ENCODE assay signal across 25 cellular contexts in genomic region chr4:174181827-174182226, GRCh38.
"Had no signal": no experiment of that assay in that cellular context is flagged by ENCODE, and none has a peak within 500 bp of the region (broad histone marks: within the 10 kb centered on the region; RNA-seq: fewer than 3 reads in every experiment).

No MANE protein-coding gene starts in this region.

- H3K9me3 ChIP-seq: esophagus squamous epithelium, heart left ventricle, ovary, psoas muscle, thyroid gland had no signal

- H3K4me1 ChIP-seq: esophagus squamous epithelium, heart left ventricle, psoas muscle, thyroid gland had no signal

- H3K4me3 Mint-ChIP-seq: activated CD4-positive, alpha-beta T cell treated with anti-CD3 and anti-CD28 coated beads, Interleukin-2, amount 10 ng/mL, durations not matched to agents 7 days and 5 days; activated CD8-positive, alpha-beta memory T cell treated with anti-CD3 and anti-CD28 coated beads, Interleukin-2, amount 10 ng/mL, durations not matched to agents 7 days and 5 days; activated CD8-positive, alpha-beta T cell treated with anti-CD3 and anti-CD28 coated beads for 36 hours; activated naive CD4-positive, alpha-beta T cell treated with anti-CD3 and anti-CD28 coated beads, Interleukin-2, amount 50 U/mL, for 24 hours; brain; natural killer cell; stimulated activated naive CD8-positive, alpha-beta T cell treated with anti-CD3 and anti-CD28 coated beads, Interleukin-15, Interleukin-2, amounts not matched to agents 100 ng/mL and 50 ng/mL, for 24 hours had no signal

- H3K9me3 Mint-ChIP-seq: activated CD4-positive, alpha-beta T cell treated with anti-CD3 and anti-CD28 coated beads, Interleukin-2, amount 10 ng/mL, durations not matched to agents 7 days and 5 days; activated CD8-positive, alpha-beta T cell treated with anti-CD3 and anti-CD28 coated beads for 36 hours; activated naive CD4-positive, alpha-beta T cell treated with anti-CD3 and anti-CD28 coated beads, Interleukin-2, amount 50 U/mL, for 24 hours; brain; stimulated activated naive CD8-positive, alpha-beta T cell treated with anti-CD3 and anti-CD28 coated beads, Interleukin-15, Interleukin-2, amounts not matched to agents 100 ng/mL and 50 ng/mL, for 24 hours had no signal

- H3K4me3 ChIP-seq: esophagus squamous epithelium, heart left ventricle, ovary, psoas muscle, thyroid gland had no signal

- H3K4me1 Mint-ChIP-seq: activated CD4-positive, alpha-beta T cell treated with anti-CD3 and anti-CD28 coated beads, Interleukin-2, amount 10 ng/mL, durations not matched to agents 7 days and 5 days; activated CD8-positive, alpha-beta memory T cell treated with anti-CD3 and anti-CD28 coated beads, Interleukin-2, amount 10 ng/mL, durations not matched to agents 7 days and 5 days; activated naive CD4-positive, alpha-beta T cell treated with anti-CD3 and anti-CD28 coated beads, Interleukin-2, amount 50 U/mL, for 24 hours; brain; natural killer cell had no signal

- H3K36me3 Mint-ChIP-seq: activated CD8-positive, alpha-beta memory T cell treated with anti-CD3 and anti-CD28 coated beads, Interleukin-2, amount 10 ng/mL, durations not matched to agents 7 days and 5 days; activated naive CD4-positive, alpha-beta T cell treated with anti-CD3 and anti-CD28 coated beads, Interleukin-2, amount 50 U/mL, for 24 hours; brain; natural killer cell had no signal

- H3K27me3 ChIP-seq: heart left ventricle, ovary, thyroid gland had no signal

- ATAC-seq: activated CD8-positive, alpha-beta memory T cell treated with anti-CD3 and anti-CD28 coated beads, Interleukin-2, amount 10 ng/mL, durations not matched to agents 7 days and 5 days; activated CD8-positive, alpha-beta T cell treated with anti-CD3 and anti-CD28 coated beads for 36 hours; heart left ventricle; left cardiac atrium; natural killer cell; psoas muscle; right cardiac atrium had no signal

- H3K27ac Mint-ChIP-seq: activated CD4-positive, alpha-beta T cell treated with anti-CD3 and anti-CD28 coated beads, Interleukin-2, amount 10 ng/mL, durations not matched to agents 7 days and 5 days; activated CD8-positive, alpha-beta memory T cell treated with anti-CD3 and anti-CD28 coated beads, Interleukin-2, amount 10 ng/mL, durations not matched to agents 7 days and 5 days; activated CD8-positive, alpha-beta T cell treated with anti-CD3 and anti-CD28 coated beads for 36 hours; activated naive CD4-positive, alpha-beta T cell treated with anti-CD3 and anti-CD28 coated beads, Interleukin-2, amount 50 U/mL, for 24 hours; brain; natural killer cell; stimulated activated naive CD8-positive, alpha-beta T cell treated with anti-CD3 and anti-CD28 coated beads, Interleukin-15, Interleukin-2, amounts not matched to agents 100 ng/mL and 50 ng/mL, for 24 hours had no signal

- H3K36me3 ChIP-seq: esophagus squamous epithelium, heart left ventricle, ovary, thyroid gland, WERI-Rb-1 had no signal

- DNase-seq: activated CD4-positive, alpha-beta T cell treated with anti-CD3 and anti-CD28 coated beads, Interleukin-2, amount 10 ng/mL, durations not matched to agents 7 days and 5 days; activated CD4-positive, CD25-positive, alpha-beta regulatory T cell treated with anti-CD3 and anti-CD28 coated beads, Interleukin-2, amount 50 U/mL, for 72 hours; activated CD8-positive, alpha-beta memory T cell treated with anti-CD3 and anti-CD28 coated beads, Interleukin-2, amount 10 ng/mL, durations not matched to agents 7 days and 5 days; activated CD8-positive, alpha-beta T cell treated with anti-CD3 and anti-CD28 coated beads for 36 hours; activated gamma-delta T cell treated with Interleukin-2 at 50 U/mL for 16 hours; anterior cingulate cortex; central memory CD4-positive, alpha-beta T cell; effector memory CD4-positive, alpha-beta T cell; esophagus squamous epithelium; heart left ventricle; islet precursor cell; left cardiac atrium; midbrain; natural killer cell; ovary; psoas muscle; right cardiac atrium; stimulated activated CD4-positive, alpha-beta T cell treated with anti-CD3 and anti-CD28 coated beads, Interleukin-12 subunit alpha, Interleukin-12 subunit beta, amount 100 ng/mL, for 4 hours; stimulated activated CD4-positive, alpha-beta T cell treated with anti-CD3 and anti-CD28 coated beads, Interleukin-4, amount 100 ng/mL, for 4 hours; substantia nigra; thyroid gland; WERI-Rb-1 had no signal

- H3K27ac ChIP-seq: esophagus squamous epithelium, heart left ventricle, ovary, psoas muscle, thyroid gland, WERI-Rb-1 had no signal
